In genomic region chr13:94343243-94343585, GRCh38 we compare ENCODE assay signal across 16 cellular contexts.
A peak's percentile ranks its signal among the peaks of the same experiment; 100 is the strongest.
DNase-seq lines count a peak whose midpoint lies in the region; ATAC-seq and TF ChIP-seq lines count a peak whose summit lies in the region.
"Had no signal": no experiment of that assay in that cellular context is flagged by ENCODE, and none has a peak within 500 bp of the region (broad histone marks: within the 10 kb centered on the region; RNA-seq: fewer than 3 reads in every experiment).

No MANE protein-coding gene starts in this region.

- no peak overlapping the region; the same call in 1 of the 2 replicates for H2AK5ac ChIP-seq in IMR-90 (ENCODE audit: low read depth, low read length)

- no peaks in the 10 kb centered on the region for H3K79me1 ChIP-seq in IMR-90 (ENCODE audit: low read depth in 1 of 2, low read length in 2 of 2)

- H3K9me1 ChIP-seq in IMR-90 (ENCODE audit: insufficient read depth, low read length): no peaks in the 10 kb centered on the region

- H3K27ac Mint-ChIP-seq in Caco-2 (ENCODE audit: unreplicated experiment): no peak overlapping the region
- H3K27ac Mint-ChIP-seq: B cell had no signal

- H4K20me1 ChIP-seq in IMR-90 (ENCODE audit: insufficient read depth, low read length): no peaks in the 10 kb centered on the region

- H3K27ac ChIP-seq in IMR-90 (ENCODE audit: insufficient read depth, low read length) (no peak overlapping the region), psoas muscle (no peak overlapping the region)
- H3K27ac ChIP-seq: parathyroid adenoma, vagina had no signal

- no peak overlapping the region for H3K14ac ChIP-seq in IMR-90 (replicated peaks; ENCODE audit: low read depth, low read length)

- H3K23ac ChIP-seq in IMR-90 (ENCODE audit: low read depth, low read length): no peak overlapping the region

- H3K56ac ChIP-seq in IMR-90 (ENCODE audit: extremely low read depth, insufficient read depth, low read length): no peak overlapping the region

- 87% methylated on average over 3 of the region's 7 CpGs; no CpG with 5 or more reads in 1 of the 2 experiments for WGBS in IMR-90 (ENCODE audit: extremely low coverage in 2 of 2, insufficient read length in 1 of 2), 2 experiments
- WGBS in psoas muscle, 3 donors: 18 to 33% (median 23%) methylated on average over 7 of the region's 7 CpGs

- H3K4me3 ChIP-seq in IMR-90 (ENCODE audit: insufficient read depth, low read depth, low read length): no peak overlapping the region
- H3K4me3 ChIP-seq in Caco-2 (ENCODE audit: low read depth, low read length): no peak overlapping the region
- no peak overlapping the region for H3K4me3 ChIP-seq in psoas muscle
- H3K4me3 ChIP-seq: lung, vagina had no signal

- H3K36me3 ChIP-seq in IMR-90 (ENCODE audit: control insufficient read depth, insufficient read depth, low read length): no peaks in the 10 kb centered on the region
- no peaks in the 10 kb centered on the region for H3K36me3 ChIP-seq in Caco-2 (ENCODE audit: control insufficient read depth, insufficient read depth, low read length)
- no peaks in the 10 kb centered on the region for H3K36me3 ChIP-seq in psoas muscle (ENCODE audit: insufficient read depth in 1 of 2, low read depth in 1 of 2)
- H3K36me3 ChIP-seq: vagina had no signal

- no peak overlapping the region for H2BK5ac ChIP-seq in IMR-90 (ENCODE audit: low read depth, low read length, poor library complexity, severe bottlenecking)

- H2AFZ ChIP-seq in IMR-90 (replicated peaks; ENCODE audit: low read length, poor library complexity): peak overlapping the region; percentile 76
- H2AFZ ChIP-seq: parathyroid adenoma had no signal

- peaks cover 6% of the 10 kb centered on the region for H3K4me1 ChIP-seq in IMR-90 (ENCODE audit: control insufficient read depth, insufficient read depth, low read length)
- peaks cover 15% of the 10 kb centered on the region for H3K4me1 ChIP-seq in Caco-2
- H3K4me1 ChIP-seq in psoas muscle: no peaks in the 10 kb centered on the region
- H3K4me1 ChIP-seq: parathyroid adenoma had no signal

- H4K91ac ChIP-seq in IMR-90 (ENCODE audit: insufficient read depth, low read depth, low read length): peak overlapping the region; percentile 11; the same call in 1 of the 2 replicates

- CTCF ChIA-PET in IMR-90 (lab: Yijun Ruan, JAX) (no interaction called here), Caco-2 (lab: Charles Lee) (no interaction called here)

- no peak overlapping the region for H4K5ac ChIP-seq in IMR-90 (ENCODE audit: low read depth, low read length)

- H2BK120ac ChIP-seq in IMR-90 (ENCODE audit: low read depth, low read length): peak overlapping the region; percentile 25

- no peak overlapping the region for H3K18ac ChIP-seq in IMR-90 (ENCODE audit: low read depth, low read length)

- no peak overlapping the region for H2AK9ac ChIP-seq in IMR-90 (replicated peaks; ENCODE audit: low read depth, low read length, poor library complexity)

- dilution Hi-C loops in IMR-90 (cut with HindIII; ENCODE audit: low sequenced_read_pairs, unreplicated experiment): no loop called here

- no peak overlapping the region for H3K4me3 Mint-ChIP-seq in Caco-2 (ENCODE audit: unreplicated experiment)
- H3K4me3 Mint-ChIP-seq: B cell, IgD-negative memory B cell had no signal

- H3K36me3 Mint-ChIP-seq in Caco-2 (ENCODE audit: insufficient read depth, unreplicated experiment): no peaks in the 10 kb centered on the region
- H3K36me3 Mint-ChIP-seq: IgD-negative memory B cell had no signal

- no peak for TF ChIP-seq POLR2A in IMR-90 (IDR thresholded peaks at IDR 0.05; ENCODE audit: low read depth, low read length)

- POLR2A ChIA-PET in IMR-90 (lab: Charles Lee; ENCODE audit: unreplicated experiment): no interaction called here
- POLR2A ChIA-PET in Caco-2 (lab: Charles Lee): no interaction called here

- TF ChIP-seq CTCF in IMR-90 (conservative IDR thresholded peaks at IDR 0.05; ENCODE audit: low read depth, low read length): no peak
- no peak for TF ChIP-seq CTCF in Caco-2 (IDR thresholded peaks at IDR 0.05; ENCODE audit: insufficient read depth in 1 of 2, low read depth in 1 of 2, low read length in 1 of 2, severe bottlenecking in 1 of 2, unreplicated experiment in 1 of 2)
- TF ChIP-seq CTCF in psoas muscle (IDR thresholded peaks at IDR 0.05): no peak

- ATAC-seq in IMR-90 (ENCODE audit: low read depth) (peak; percentile 54), left ventricle myocardium superior (peak; percentile 59), GM18868 (IDR thresholded peaks at IDR 0.05; ENCODE audit: unreplicated experiment) (no peak), psoas muscle (no peak)

- peak overlapping the region; percentile 39; the same call in 1 of the 2 replicates for H3K4ac ChIP-seq in IMR-90 (ENCODE audit: low read depth, low read length)

- DNase-seq in IMR-90: peak; percentile 52
- DNase-seq in astrocyte of the hippocampus (ENCODE audit: low read depth, low spot score): peak; percentile 67
- DNase-seq in left ventricle myocardium superior: no peak
- DNase-seq in retina: peak; percentile 28
- no peak for DNase-seq in Caco-2
- no peak for DNase-seq in psoas muscle
- no peak for DNase-seq in NCI-H1417 treated with DMSO at 0.1 percent for 48 hours (lab: John Stamatoyannopoulos, UW)
- DNase-seq: NCI-H1417; NCI-H524 treated with DMSO at 0.1 percent for 48 hours; stimulated activated CD4-positive, alpha-beta T cell treated with anti-CD3 and anti-CD28 coated beads, Interleukin-1b, Interleukin-23, amount 100 ng/mL, for 48 hours had no signal

- no peaks in the 10 kb centered on the region for H3K27me3 Mint-ChIP-seq in Caco-2 (ENCODE audit: insufficient read depth, unreplicated experiment)
- H3K27me3 Mint-ChIP-seq: B cell, IgD-negative memory B cell had no signal

- H2BK20ac ChIP-seq in IMR-90 (ENCODE audit: low read depth, low read length): 0 out of 2 replicates have a peak overlapping the region, but pooled peaks have one; percentile 45

- H3K27me3 ChIP-seq in IMR-90 (ENCODE audit: control insufficient read depth, insufficient read depth, low read length): no peaks in the 10 kb centered on the region
- H3K27me3 ChIP-seq in Caco-2 (replicated peaks; ENCODE audit: control insufficient read depth, insufficient read depth, low read length): no peaks in the 10 kb centered on the region; the same call in 1 of the 2 replicates
- H3K27me3 ChIP-seq in psoas muscle (ENCODE audit: insufficient read depth in 3 of 3, low read length in 2 of 3): no peaks in the 10 kb centered on the region
- H3K27me3 ChIP-seq: vagina had no signal

- peaks cover 6% of the 10 kb centered on the region for H3K4me1 Mint-ChIP-seq in Caco-2 (ENCODE audit: low read depth, unreplicated experiment)

- TF ChIP-seq RAD21 in IMR-90 (IDR thresholded peaks at IDR 0.05; ENCODE audit: low read length): no peak

- H3K4me2 ChIP-seq in IMR-90 (ENCODE audit: low read depth, low read length): no peak overlapping the region

- in situ Hi-C loops in IMR-90 (cut with MboI; ENCODE audit: low sequenced_read_pairs): loop anchor here (25.0 kb wide), 1 partner anchor 1106 kb away; the partner anchor contains the start of gene GPC6

- BruUV-seq in IMR-90 (replicated peaks; lab: Mats Ljungman, UMichigan): no TSS peak
- BruUV-seq in Caco-2 (replicated peaks; lab: Mats Ljungman, UMichigan): no TSS peak

- H3K9me3 ChIP-seq in IMR-90 (ENCODE audit: control insufficient read depth, insufficient read depth, low read length) (no peaks in the 10 kb centered on the region), Caco-2 (no peaks in the 10 kb centered on the region), psoas muscle (no peaks in the 10 kb centered on the region)
- H3K9me3 ChIP-seq: vagina had no signal

- no peak overlapping the region for H2BK15ac ChIP-seq in IMR-90 (ENCODE audit: low read depth, low read length)

- H4K8ac ChIP-seq in IMR-90 (ENCODE audit: low read depth in 2 of 2, low read length in 2 of 2): 0 out of 4 replicates have a peak overlapping the region, but pooled peaks of 1 of the 2 experiments have one; percentile 19

- no peak overlapping the region for H3K9ac ChIP-seq in IMR-90 (ENCODE audit: low read depth, low read length)
- H3K9ac ChIP-seq: parathyroid adenoma had no signal

- intact Hi-C loops in IMR-90 (cut with micrococcal nuclease) (no loop called here), left ventricle myocardium superior (cut with micrococcal nuclease) (no loop called here), Caco-2 (cut with micrococcal nuclease; ENCODE audit: unreplicated experiment) (no loop called here), psoas muscle (cut with DNase I) (no loop called here)

- no peaks in the 10 kb centered on the region for H3K9me3 Mint-ChIP-seq in Caco-2 (ENCODE audit: unreplicated experiment)
- H3K9me3 Mint-ChIP-seq: IgD-negative memory B cell had no signal

TF ChIP-seq in IMR-90, 13 proteins besides CTCF, POLR2A, EP300 and RAD21:
- no peak for TF ChIP-seq CHD1 (IDR thresholded peaks at IDR 0.05; ENCODE audit: low read depth, low read length)
- TF ChIP-seq, protein P1, sequence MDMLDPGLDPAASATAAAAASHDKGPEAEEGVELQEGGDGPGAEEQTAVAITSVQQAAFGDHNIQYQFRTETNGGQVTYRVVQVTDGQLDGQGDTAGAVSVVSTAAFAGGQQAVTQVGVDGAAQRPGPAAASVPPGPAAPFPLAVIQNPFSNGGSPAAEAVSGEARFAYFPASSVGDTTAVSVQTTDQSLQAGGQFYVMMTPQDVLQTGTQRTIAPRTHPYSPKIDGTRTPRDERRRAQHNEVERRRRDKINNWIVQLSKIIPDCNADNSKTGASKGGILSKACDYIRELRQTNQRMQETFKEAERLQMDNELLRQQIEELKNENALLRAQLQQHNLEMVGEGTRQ (IDR thresholded peaks at IDR 0.05; ENCODE audit: low read depth, low read length): no peak
- TF ChIP-seq SMC3 (IDR thresholded peaks at IDR 0.05; ENCODE audit: low read depth, low read length): no peak
- TF ChIP-seq FOS (IDR thresholded peaks at IDR 0.05; ENCODE audit: low read depth, low read length): no peak

Comparison
In these comparisons a context has a peak if more than half of its experiments do, and no peak if none do; other contexts are left out.
1. ATAC-seq: peak in IMR-90 (single experiment) and left ventricle myocardium superior (single experiment); none in GM18868 (single experiment) and psoas muscle (0 of 4).
2. DNase-seq: peak in IMR-90 (single experiment), astrocyte of the hippocampus (single experiment) and retina (single experiment); none in left ventricle myocardium superior (single experiment), Caco-2 (0 of 2), psoas muscle (0 of 2) and NCI-H1417 treated with DMSO at 0.1 percent for 48 hours (single experiment).